Comparison of ENCODE assay signal across 15 cellular contexts in the genomic region with DNA sequence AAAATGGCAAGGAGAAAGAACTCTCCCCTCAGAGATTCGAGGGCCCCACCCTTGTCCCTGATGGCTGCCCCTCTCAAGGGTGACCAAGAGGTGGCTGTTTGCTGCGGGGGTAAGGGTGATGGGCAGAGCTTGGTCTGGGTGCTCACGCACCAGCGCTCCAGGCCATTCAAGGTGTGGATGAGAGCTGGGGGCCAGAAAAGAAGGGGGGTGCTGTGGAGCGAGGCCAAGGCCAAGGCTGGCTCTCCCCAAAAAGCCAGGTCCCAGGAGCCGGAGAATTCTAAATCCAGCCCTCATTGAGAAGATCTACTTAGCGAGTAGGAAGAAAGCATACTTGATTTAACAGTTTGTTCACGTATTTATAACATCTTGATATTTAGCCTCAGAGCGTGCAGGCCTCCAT.
"Had no signal": no experiment of that assay in that cellular context is flagged by ENCODE, and none has a peak within 500 bp of the region (broad histone marks: within the 10 kb centered on the region; RNA-seq: fewer than 3 reads in every experiment).

No MANE protein-coding gene starts in this region.

- FAIRE-seq: TTC549 had no signal

- H3K27ac Mint-ChIP-seq: activated T-helper 17 cell treated with anti-CD3 and anti-CD28 coated beads, Interleukin-2, amount 50 U/mL, for 72 hours; type B pancreatic cell had no signal

- H3K9me3 ChIP-seq: breast epithelium, gastrocnemius medialis had no signal

- H3K9me3 Mint-ChIP-seq: activated T-helper 17 cell treated with anti-CD3 and anti-CD28 coated beads, Interleukin-2, amount 50 U/mL, for 72 hours; type B pancreatic cell had no signal

- H3K4me1 Mint-ChIP-seq: activated T-helper 17 cell treated with anti-CD3 and anti-CD28 coated beads, Interleukin-2, amount 50 U/mL, for 72 hours had no signal

- H3K4me3 ChIP-seq: breast epithelium, gastrocnemius medialis, heart right ventricle had no signal

- ATAC-seq: activated CD4-positive, CD25-positive, alpha-beta regulatory T cell treated with anti-CD3 and anti-CD28 coated beads, Interleukin-2, amount 50 U/mL, for 24 hours; activated T-helper 17 cell treated with anti-CD3 and anti-CD28 coated beads, Interleukin-2, amount 50 U/mL, for 72 hours; gastrocnemius medialis; heart right ventricle had no signal

- H3K36me3 ChIP-seq: breast epithelium, gastrocnemius medialis, heart right ventricle had no signal

- H3K36me3 Mint-ChIP-seq: type B pancreatic cell had no signal

- H3K4me3 Mint-ChIP-seq: activated T-helper 17 cell treated with anti-CD3 and anti-CD28 coated beads, Interleukin-2, amount 50 U/mL, for 72 hours; type B pancreatic cell had no signal

- DNase-seq: activated naive CD4-positive, alpha-beta T cell treated with Interleukin-2 at 50 U/mL for 16 hours; activated T-cell treated with anti-CD3 and anti-CD28 coated beads for 4 hours; anterior cingulate cortex; dermis blood vessel endothelial cell; gastrocnemius medialis; heart right ventricle; naive B cell; stimulated activated CD4-positive, alpha-beta T cell treated with anti-CD3 and anti-CD28 coated beads, Interleukin-4, amount 100 ng/mL, for 24 hours; stimulated activated naive CD4-positive, alpha-beta T cell treated with Interleukin-2 at 50 U/mL for 16 hours; SW 1271 had no signal

- H3K27me3 ChIP-seq: breast epithelium, gastrocnemius medialis, heart right ventricle had no signal

- H3K27me3 Mint-ChIP-seq: activated T-helper 17 cell treated with anti-CD3 and anti-CD28 coated beads, Interleukin-2, amount 50 U/mL, for 72 hours; type B pancreatic cell had no signal

- H3K27ac ChIP-seq: breast epithelium had no signal
